ENCODE assay signal across 8 cellular contexts in the genomic region with DNA sequence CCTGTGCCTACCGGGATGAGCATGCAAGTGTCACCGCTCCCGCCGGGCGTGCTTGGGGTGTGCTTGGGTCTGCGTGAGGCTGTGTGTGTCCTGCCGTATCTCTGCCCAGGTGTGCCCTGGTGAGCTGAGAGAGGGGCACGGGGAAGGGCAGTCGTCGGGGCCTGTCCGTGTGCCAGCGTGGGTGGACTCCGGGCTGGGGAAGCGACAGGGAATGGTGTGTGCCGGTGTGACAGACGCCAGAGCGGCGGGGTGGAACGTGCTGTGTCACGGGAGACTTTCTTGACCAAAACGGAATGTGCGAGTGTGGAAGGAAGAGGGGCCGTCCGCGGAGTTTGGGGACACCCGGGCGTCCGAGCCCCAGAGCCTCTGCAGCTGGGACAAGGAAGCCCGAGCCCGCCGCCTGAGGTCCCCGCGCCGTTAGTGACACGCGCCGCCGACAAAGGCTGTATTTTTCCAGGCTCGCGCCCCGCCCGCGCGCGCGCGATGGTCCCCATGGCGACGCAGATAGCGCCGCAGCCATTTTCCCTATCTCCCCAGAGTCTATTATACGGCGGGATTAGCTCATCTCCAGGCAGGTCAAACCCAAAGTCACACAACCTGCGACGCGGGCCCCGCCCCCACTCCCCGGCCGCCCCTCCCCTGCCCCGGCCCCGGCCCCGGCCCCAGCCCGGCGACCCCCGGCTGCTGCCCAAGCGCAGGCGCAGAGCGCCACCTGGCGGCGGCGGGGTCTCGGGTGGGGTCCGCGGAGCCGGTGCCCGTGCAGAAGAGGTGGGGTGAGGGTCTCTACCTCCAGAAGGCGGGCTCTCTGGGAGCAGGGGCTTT. TPM values are rescaled to one million over a fixed set of nuclear protein-coding genes. Genes with fewer than 3 reads are reported as not detected.
A peak's percentile ranks its signal among the peaks of the same experiment; 100 is the strongest.
DNase-seq lines count a peak whose midpoint lies in the region; ATAC-seq, FAIRE-seq and TF ChIP-seq lines count a peak whose summit lies in the region.

No MANE protein-coding gene starts in this region.

- H3K9me3 ChIP-seq in A549: no peaks in the 10 kb centered on the region
- no peaks in the 10 kb centered on the region for H3K9me3 ChIP-seq in lower lobe of right lung

- H3K4me3 ChIP-seq in A549 (peak overlapping the region; percentile 73), choroid plexus epithelial cell (ENCODE audit: low read depth, low read length) (peak overlapping the region; percentile 54), lower lobe of right lung (peak overlapping the region; percentile 59)

- H3K4me1 ChIP-seq in A549: no peaks in the 10 kb centered on the region
- peaks cover 25% of the 10 kb centered on the region for H3K4me1 ChIP-seq in lower lobe of right lung

- no peak for TF ChIP-seq EP300 in A549 (IDR thresholded peaks at IDR 0.05)

- POLR2A ChIA-PET in A549 (lab: Yijun Ruan, JAX): no interaction called here

- peak; percentile 41 to 93 for TF ChIP-seq RAD21 in A549 (conservative IDR thresholded peaks at IDR 0.05 in 1 of 2, IDR thresholded peaks at IDR 0.05 in 1 of 2)

- TF ChIP-seq CTCF in A549 (IDR thresholded peaks at IDR 0.05): peak; percentile 97
- TF ChIP-seq CTCF in choroid plexus epithelial cell (conservative IDR thresholded peaks at IDR 0.05; ENCODE audit: low read depth, low read length): peak; percentile 67
- peak; percentile 62 for TF ChIP-seq CTCF in lower lobe of right lung (IDR thresholded peaks at IDR 0.05)

- FAIRE-seq in A549 (lab: Jason Lieb, UNC): no peak

- peak overlapping the region; percentile 93 for H3K4me2 ChIP-seq in A549

- ATAC-seq in A549 (peak; percentile 70 to 78), GM18909 (IDR thresholded peaks at IDR 0.05; ENCODE audit: poor library complexity, unreplicated experiment) (peak; percentile 42), lower lobe of right lung (peak; percentile 67 to 75), HG02571 (IDR thresholded peaks at IDR 0.05; ENCODE audit: unreplicated experiment) (no peak)

- peak overlapping the region; percentile 80 to 84 for H3K27ac ChIP-seq in A549
- H3K27ac ChIP-seq in lower lobe of right lung: peak overlapping the region; percentile 27

- peak; percentile 41 to 45 for DNase-seq in A549 (ENCODE audit: low read depth in 1 of 2, low spot score in 1 of 2)
- DNase-seq in NCI-H345 (lab: John Stamatoyannopoulos, UW): peak; percentile 63
- peak; percentile 59 to 68 for DNase-seq in activated CD4-positive, alpha-beta T cell treated with anti-CD3 and anti-CD28 coated beads for 24 hours (ENCODE audit: low read depth in 2 of 2)
- DNase-seq in choroid plexus epithelial cell (ENCODE audit: low read depth): no peak
- peak; percentile 75 for DNase-seq in lower lobe of right lung
- peak in 2 of 3 experiments; percentile 49 to 55 for DNase-seq in stimulated activated CD4-positive, alpha-beta T cell treated with anti-CD3 and anti-CD28 coated beads, TNF-alpha, amount 100 ng/mL, for 4 hours (ENCODE audit: low read depth in 3 of 3)

- intact Hi-C loops in lower lobe of right lung (cut with DNase I): no loop called here

- peaks cover 75% of the 10 kb centered on the region for H3K27me3 ChIP-seq in lower lobe of right lung (ENCODE audit: low read depth)

- 5% methylated on average over 4 of the region's 77 CpGs for WGBS in A549 (ENCODE audit: missing lambda C conversion rate)

- H3K36me3 ChIP-seq in lower lobe of right lung: no peaks in the 10 kb centered on the region

- CTCF ChIA-PET in A549 (lab: Yijun Ruan, JAX): interaction anchor here (0.6 to 5.4 kb wide), 16 partner anchors 9 to 329 kb away, joined by 3 to 57 read pairs (median 4); no protein-coding TSS in a partner anchor

- TF ChIP-seq POLR2A in A549 (IDR thresholded peaks at IDR 0.05; ENCODE audit: low read length): no peak

TF ChIP-seq in A549, 52 proteins besides CTCF, POLR2A, EP300 and RAD21:
- TF ChIP-seq SMC3 (IDR thresholded peaks at IDR 0.05) (peak; percentile 98), CEBPB (IDR thresholded peaks at IDR 0.05) (no peak)

RNA-seq across cellular contexts. Expression of a gene that starts 4.5 kb away (rescaled TPM):
- polyA plus RNA-seq in A549 (2011; rRNA removed) (0.68 and 1.2 TPM in 2 replicates), A549 (2017; fragmentation: RNase III; extraction: RNeasy Plus Mini Kit Qiagen cat#74134 plus additional on column Dnase treatment) (3.9 to 4.9 TPM (median 4.5 TPM) in 3 replicates)
- polyA plus RNA-seq in A549 (2012; cell fraction: cytosol; rRNA removed): 2.8 and 4.1 TPM in 2 replicates
- polyA plus RNA-seq in A549 (2012; cell fraction: nucleus; rRNA removed): 5.0 and 5.4 TPM in 2 replicates
- 0.58 and 0.99 TPM in 2 replicates for polyA minus RNA-seq in A549 (2011; rRNA and poly(A)+ RNA removed)
- 68.3 TPM for total RNA-seq in lower lobe of right lung

RNA-seq across cellular contexts. Expression of a gene that starts 30.8 kb away (rescaled TPM):
- not detected in 2 replicates for polyA plus RNA-seq in A549 (2011; rRNA removed)
- polyA plus RNA-seq in A549 (2012; cell fraction: cytosol; rRNA removed): not detected in 2 replicates
- polyA plus RNA-seq in A549 (2012; cell fraction: nucleus; rRNA removed): not detected in 2 replicates
- not detected in 3 replicates for polyA plus RNA-seq in A549 (2017; fragmentation: RNase III; extraction: RNeasy Plus Mini Kit Qiagen cat#74134 plus additional on column Dnase treatment)
- not detected in 2 replicates for polyA minus RNA-seq in A549 (2011; rRNA and poly(A)+ RNA removed)
- not detected for total RNA-seq in lower lobe of right lung
